8 cellular contexts compared by ENCODE assay signal in genomic region chr6:99425647-99426453, GRCh38.
DNase-seq lines count a peak whose midpoint lies in the region; ATAC-seq and TF ChIP-seq lines count a peak whose summit lies in the region.

No MANE protein-coding gene starts in this region.

- H3K27ac ChIP-seq in cingulate gyrus (ENCODE audit: low read depth, low read length), result peak overlapping the region; percentile 99

- peak; percentile 67 for DNase-seq in AG09319 (ENCODE audit: extremely low read depth, low read depth)
- peak; percentile 67 for DNase-seq in NCI-H345 (lab: John Stamatoyannopoulos, UW)
- peak; percentile 63 for DNase-seq in activated CD4-positive, CD25-positive, alpha-beta regulatory T cell treated with anti-CD3 and anti-CD28 coated beads, Interleukin-2, amount 50 U/mL, for 72 hours
- peak; percentile 93 for DNase-seq in kidney tubule cell (ENCODE audit: low spot score)
- peak; percentile 20 to 64 (median 34) for DNase-seq in stimulated activated CD4-positive, alpha-beta T cell treated with anti-CD3 and anti-CD28 coated beads, Interleukin-1b, Interleukin-23, amount 100 ng/mL, for 24 hours (ENCODE audit: low read depth in 4 of 4, low spot score in 1 of 4)

- peak; percentile 47 for ATAC-seq in GM18873 (IDR thresholded peaks at IDR 0.05; ENCODE audit: low FRiP score, unreplicated experiment)
- ATAC-seq in HG03159 (IDR thresholded peaks at IDR 0.05; ENCODE audit: unreplicated experiment), result peak; percentile 56

- TF ChIP-seq CTCF in AG09319 (IDR thresholded peaks at IDR 0.05; ENCODE audit: low read depth, low read length), result peak; percentile 54

Comparison
In these comparisons a context has a peak if more than half of its experiments do, and no peak if none do; other contexts are left out.
1. Peak in every context shown above with its lines: DNase-seq, ATAC-seq and H3K27ac ChIP-seq.
2. DNase-seq: peak in every context shown above with its lines; median percentile 93 in kidney tubule cell; 67 in AG09319; 67 in NCI-H345; 63 in activated CD4-positive, CD25-positive, alpha-beta regulatory T cell treated with anti-CD3 and anti-CD28 coated beads, Interleukin-2, amount 50 U/mL, for 72 hours; 34 in stimulated activated CD4-positive, alpha-beta T cell treated with anti-CD3 and anti-CD28 coated beads, Interleukin-1b, Interleukin-23, amount 100 ng/mL, for 24 hours.